ENCODE assay signal across 8 cellular contexts in genomic region chrX:119272882-119273806, GRCh38. TPM values are rescaled to one million over a fixed set of nuclear protein-coding genes. Genes with fewer than 3 reads are reported as not detected.
DNase-seq lines count a peak whose midpoint lies in the region; ATAC-seq and TF ChIP-seq lines count a peak whose summit lies in the region.

No MANE protein-coding gene starts in this region.

- H3K27me3 ChIP-seq in right atrium auricular region: no peaks in the 10 kb centered on the region

- peak overlapping the region in 1 of 2 donors; percentile 24 for H3K4me3 ChIP-seq in right atrium auricular region

- peak in 1 of 2 donors; percentile 22 for TF ChIP-seq CTCF in right atrium auricular region (IDR thresholded peaks at IDR 0.05)

- no peaks in the 10 kb centered on the region for H3K36me3 ChIP-seq in right atrium auricular region

- intact Hi-C loops in Right ventricle myocardium inferior (cut with DNase I): no loop called here
- intact Hi-C loops in left ventricle myocardium superior (cut with micrococcal nuclease): no loop called here

- no peak overlapping the region for H3K27ac ChIP-seq in right atrium auricular region

- no peaks in the 10 kb centered on the region for H3K9me3 ChIP-seq in right atrium auricular region

- DNase-seq in Right ventricle myocardium inferior (ENCODE audit: missing footprints): peak; percentile 60
- no peak for DNase-seq in right atrium auricular region (ENCODE audit: low spot score)
- DNase-seq in activated naive CD4-positive, alpha-beta T cell treated with anti-CD3 and anti-CD28 coated beads, Interleukin-2, amount 50 U/mL, for 16 hours: peak; percentile 56
- peak; percentile 62 for DNase-seq in left ventricle myocardium superior
- DNase-seq in stimulated activated CD4-positive, alpha-beta T cell treated with anti-CD3 and anti-CD28 coated beads, Interleukin-12 subunit alpha, Interleukin-12 subunit beta, amount 100 ng/mL, for 48 hours (ENCODE audit: low read depth in 2 of 3, low spot score in 1 of 3): peak; percentile 23 to 44 (median 38)
- DNase-seq in NCI-H345 (lab: John Stamatoyannopoulos, UW): no peak
- DNase-seq in hepatic stellate cell (ENCODE audit: low spot score): no peak

- ATAC-seq in Right ventricle myocardium inferior (peak; percentile 59), left ventricle myocardium superior (peak; percentile 78), GM19455 (IDR thresholded peaks at IDR 0.05; ENCODE audit: unreplicated experiment) (no peak)

- H3K4me1 ChIP-seq in right atrium auricular region: peaks cover 0 to 3% of the 10 kb centered on the region in 2 donors

RNA-seq across cellular contexts. Expression of gene PGRMC1, which starts 37.1 kb away (rescaled TPM):
- 21.9 TPM for total RNA-seq in Right ventricle myocardium inferior
- total RNA-seq in right atrium auricular region: 10 to 100 TPM; 26.8 to 42.7 TPM
- 16.5 TPM for total RNA-seq in left ventricle myocardium superior

Comparison
In these comparisons a context has a peak if more than half of its experiments do, and no peak if none do; other contexts are left out.
1. DNase-seq: peak in Right ventricle myocardium inferior (single experiment), activated naive CD4-positive, alpha-beta T cell treated with anti-CD3 and anti-CD28 coated beads, Interleukin-2, amount 50 U/mL, for 16 hours (single experiment), left ventricle myocardium superior (single experiment) and stimulated activated CD4-positive, alpha-beta T cell treated with anti-CD3 and anti-CD28 coated beads, Interleukin-12 subunit alpha, Interleukin-12 subunit beta, amount 100 ng/mL, for 48 hours (3 of 3); none in right atrium auricular region (single experiment), NCI-H345 (single experiment) and hepatic stellate cell (single experiment).